Comparison of ENCODE assay signal across 21 cellular contexts in the genomic region with DNA sequence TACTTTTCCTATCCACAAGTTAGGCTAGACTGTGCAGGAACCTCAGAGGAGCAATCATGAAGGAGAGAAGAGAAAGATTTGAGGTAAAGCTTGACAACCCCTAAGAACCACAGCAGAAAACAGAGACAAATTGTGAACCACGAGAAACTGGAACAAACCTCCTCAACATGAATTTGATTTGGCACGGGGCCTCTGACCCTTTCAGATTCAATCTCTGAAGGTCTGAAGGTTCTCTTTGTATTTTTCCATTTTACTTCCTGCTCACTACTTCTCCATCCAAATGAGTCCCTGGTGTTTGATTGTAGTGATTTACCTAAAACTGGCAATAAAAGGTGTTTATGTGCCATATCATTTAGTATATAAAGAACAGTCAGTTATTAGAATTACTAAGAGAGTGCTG.
"Had no signal": no experiment of that assay in that cellular context is flagged by ENCODE, and none has a peak within 500 bp of the region (broad histone marks: within the 10 kb centered on the region; RNA-seq: fewer than 3 reads in every experiment).

No MANE protein-coding gene starts in this region.

- H3K4me3 ChIP-seq: coronary artery, heart left ventricle, testis, vagina had no signal

- H3K36me3 ChIP-seq: brain microvascular endothelial cell, heart left ventricle, vagina had no signal

- ATAC-seq: activated naive CD4-positive, alpha-beta T cell treated with anti-CD3 and anti-CD28 coated beads, Interleukin-2, amount 50 U/mL, for 72 hours; activated T-helper 17 cell treated with anti-CD3 and anti-CD28 coated beads, Interleukin-2, amount 50 U/mL, for 72 hours; left cardiac atrium; sciatic nerve; stimulated activated effector memory CD8-positive, alpha-beta T cell treated with anti-CD3 and anti-CD28 coated beads, Interleukin-12 subunit alpha, Interleukin-12 subunit beta, amount 100 ng/mL, for 72 hours; stimulated activated naive CD8-positive, alpha-beta T cell treated with anti-CD3 and anti-CD28 coated beads, Interleukin-15, amount 100 ng/mL, for 72 hours had no signal

- H3K27me3 ChIP-seq: brain microvascular endothelial cell, heart left ventricle, testis, vagina had no signal

- H3K27ac ChIP-seq: brain microvascular endothelial cell, coronary artery, heart left ventricle, testis, vagina had no signal

- DNase-seq: activated CD8-positive, alpha-beta memory T cell treated with anti-CD3 and anti-CD28 coated beads for 24 hours; activated CD8-positive, alpha-beta memory T cell treated with anti-CD3 and anti-CD28 coated beads, Interleukin-2, amount 50 U/mL, for 4 hours; activated T-cell treated with anti-CD3 and anti-CD28 coated beads, Interleukin-2, amount 50 U/mL, for 24 hours; aorta; heart left ventricle; islet precursor cell; left cardiac atrium; mesendoderm; naive B cell; posterior cingulate gyrus; small intestine; stimulated activated CD4-positive, alpha-beta T cell treated with anti-CD3 and anti-CD28 coated beads, Interleukin-2, amount 100 ng/mL, for 24 hours; stimulated activated naive CD8-positive, alpha-beta T cell treated with anti-CD3 and anti-CD28 coated beads, Interleukin-15, amount 100 ng/mL, for 72 hours; testis had no signal

- H3K9me3 ChIP-seq: heart left ventricle, testis, vagina had no signal

- H3K4me1 ChIP-seq: heart left ventricle, vagina had no signal
